21 cellular contexts compared by ENCODE assay signal in genomic region chr15:76158250-76158649, GRCh38.
A peak's percentile ranks its signal among the peaks of the same experiment; 100 is the strongest.
DNase-seq lines count a peak whose midpoint lies in the region; ATAC-seq, FAIRE-seq and TF ChIP-seq lines count a peak whose summit lies in the region.
"Had no signal": no experiment of that assay in that cellular context is flagged by ENCODE, and none has a peak within 500 bp of the region (broad histone marks: within the 10 kb centered on the region; RNA-seq: fewer than 3 reads in every experiment).

No MANE protein-coding gene starts in this region.

- 44% methylated on average over 9 of the region's 9 CpGs for WGBS in HepG2 (ENCODE audit: low lambda C conversion rate)

- no peak overlapping the region for H2AFZ ChIP-seq in HepG2 (ENCODE audit: low read length)
- H2AFZ ChIP-seq: GM23338 had no signal

- H3K79me2 ChIP-seq in HepG2 (ENCODE audit: insufficient read depth, low read length) = no peaks in the 10 kb centered on the region

- H3K27me3 ChIP-seq in vagina (no peaks in the 10 kb centered on the region), MG63 (no peaks in the 10 kb centered on the region), HepG2 (ENCODE audit: control insufficient read depth in 1 of 2, insufficient read depth in 2 of 2, low read length in 2 of 2) (peaks cover 4 to 79% of the 10 kb centered on the region in 2 experiments)
- H3K27me3 ChIP-seq: BLaER1 treated with 17β-estradiol and CSF1 and Interleukin-3, amounts not matched to agents 10 nM and 100 nM had no signal

- intact Hi-C loops in vagina (cut with DNase I) (no loop called here), HepG2 (cut with micrococcal nuclease; ENCODE audit: unreplicated experiment) (no loop called here)

- H3K4me3 ChIP-seq in LNCaP clone FGC (ENCODE audit: low read depth, low read length) = no peak overlapping the region
- no peak overlapping the region for H3K4me3 ChIP-seq in vagina
- no peak overlapping the region for H3K4me3 ChIP-seq in MG63
- no peak overlapping the region for H3K4me3 ChIP-seq in HepG2 (replicated peaks in 1 of 3; ENCODE audit: insufficient read depth in 1 of 3, low read depth in 2 of 3, low read length in 3 of 3)
- H3K4me3 ChIP-seq: BLaER1 treated with 17β-estradiol and CSF1 and Interleukin-3, amounts not matched to agents 10 nM and 100 nM; GM23338 had no signal

- H3K36me3 ChIP-seq in vagina = no peaks in the 10 kb centered on the region
- no peaks in the 10 kb centered on the region for H3K36me3 ChIP-seq in MG63
- H3K36me3 ChIP-seq in HepG2 (replicated peaks in 1 of 2; ENCODE audit: control insufficient read depth in 1 of 2, insufficient read depth in 2 of 2, low read length in 2 of 2) = no peaks in the 10 kb centered on the region
- H3K36me3 ChIP-seq: BLaER1 treated with 17β-estradiol and CSF1 and Interleukin-3, amounts not matched to agents 10 nM and 100 nM had no signal

- H3K27ac ChIP-seq in vagina (peak overlapping the region; percentile 23), HepG2 (ENCODE audit: extremely low read length, insufficient read depth, low read length) (no peak overlapping the region)
- H3K27ac ChIP-seq: BLaER1 treated with 17β-estradiol and CSF1 and Interleukin-3, amounts not matched to agents 10 nM and 100 nM had no signal

- FAIRE-seq in HepG2 (lab: Jason Lieb, UNC) = no peak
- FAIRE-seq: A204.1, D721Med, GM12892, GM18507, H54 had no signal

- no peaks in the 10 kb centered on the region for H4K20me1 ChIP-seq in HepG2 (ENCODE audit: insufficient read depth, low read length)
- H4K20me1 ChIP-seq: BLaER1 treated with 17β-estradiol and CSF1 and Interleukin-3, amounts not matched to agents 10 nM and 100 nM had no signal

- H3K4me2 ChIP-seq in HepG2 (ENCODE audit: low read depth, low read length) = no peak overlapping the region
- H3K4me2 ChIP-seq: BLaER1 treated with 17β-estradiol and CSF1 and Interleukin-3, amounts not matched to agents 10 nM and 100 nM; GM23338 had no signal

- H3K4me1 ChIP-seq in vagina (peaks cover 60% of the 10 kb centered on the region), HepG2 (ENCODE audit: insufficient read depth, low read length) (peaks cover 5% of the 10 kb centered on the region; the same call in 1 of the 2 replicates)
- H3K4me1 ChIP-seq: BLaER1 treated with 17β-estradiol and CSF1 and Interleukin-3, amounts not matched to agents 10 nM and 100 nM had no signal

- DNase-seq in EH (ENCODE audit: low read depth) = peak; percentile 11
- peak; percentile 36 for DNase-seq in LNCaP clone FGC (ENCODE audit: low read depth)
- peak; percentile 70 for DNase-seq in left kidney (ENCODE audit: low read depth, low spot score)
- no peak for DNase-seq in vagina (ENCODE audit: extremely low spot score in 2 of 2)
- DNase-seq in MG63 = no peak
- DNase-seq in HepG2 (ENCODE audit: low spot score) = no peak
- DNase-seq in CD1c-positive myeloid dendritic cell (ENCODE audit: extremely low spot score) = no peak
- DNase-seq in NCI-H2081 (lab: John Stamatoyannopoulos, UW) = no peak
- DNase-seq: ACHN; Caco-2; CD4-positive, alpha-beta T cell; GDM1; KG1 had no signal

- H3K9me3 ChIP-seq in vagina (no peaks in the 10 kb centered on the region), MG63 (no peaks in the 10 kb centered on the region), HepG2 (ENCODE audit: low read length) (no peaks in the 10 kb centered on the region)
- H3K9me3 ChIP-seq: BLaER1 treated with 17β-estradiol and CSF1 and Interleukin-3, amounts not matched to agents 10 nM and 100 nM; Caco-2 had no signal

- TF ChIP-seq CTCF in LNCaP clone FGC (IDR thresholded peaks at IDR 0.05; ENCODE audit: control insufficient read depth, extremely low read depth, insufficient read depth) = no peak
- no peak for TF ChIP-seq CTCF in vagina (IDR thresholded peaks at IDR 0.05)
- TF ChIP-seq CTCF in HepG2 (CRISPR knock-in tag; IDR thresholded peaks at IDR 0.05) = no peak

- ATAC-seq in HepG2 = no peak
- ATAC-seq: GM23338, HCT116 had no signal

- TF ChIP-seq RAD21 in HepG2 (CRISPR knock-in tag; IDR thresholded peaks at IDR 0.05) = no peak

- CTCF ChIA-PET in HepG2 (lab: Yijun Ruan, JAX; ENCODE audit: low intra/inter-chr PET ratio, low total read pairs) = no interaction called here

- TF ChIP-seq EP300 in HepG2 (IDR thresholded peaks at IDR 0.05; ENCODE audit: low read depth in 2 of 2, low read length in 2 of 2) (no peak), HepG2 (CRISPR knock-in tag; IDR thresholded peaks at IDR 0.05; ENCODE audit: borderline replicate concordance) (no peak)

- no peak overlapping the region for H3K9ac ChIP-seq in HepG2 (ENCODE audit: insufficient read depth, low read depth, low read length)
- H3K9ac ChIP-seq: BLaER1 treated with 17β-estradiol and CSF1 and Interleukin-3, amounts not matched to agents 10 nM and 100 nM had no signal

- in situ Hi-C loops in HepG2 (cut with HindIII; ENCODE audit: extremely low pct_ligation_motif_present, low pct_unique_long_range_greater_than_20kb) = no loop called here

- POLR2A ChIA-PET in HepG2 (lab: Yijun Ruan, JAX) = no interaction called here

- no peak for TF ChIP-seq POLR2A in vagina (IDR thresholded peaks at IDR 0.05)
- no peak for TF ChIP-seq POLR2A in HepG2 (IDR thresholded peaks at IDR 0.05; ENCODE audit: insufficient read depth in 1 of 2, low read depth in 2 of 2, low read length in 2 of 2)

- BruUV-seq in HepG2 (replicated peaks; lab: Mats Ljungman, UMichigan) = no TSS peak

TF ChIP-seq in HepG2, 621 proteins besides CTCF, POLR2A, EP300 and RAD21:
- no peak for TF ChIP-seq TCF12 (IDR thresholded peaks at IDR 0.05)
- no peak for TF ChIP-seq TCF12 (CRISPR knock-in tag; IDR thresholded peaks at IDR 0.05)
- no peak for TF ChIP-seq ZNF740 (CRISPR knock-in tag; IDR thresholded peaks at IDR 0.05)
- TF ChIP-seq SP140L (CRISPR knock-in tag; IDR thresholded peaks at IDR 0.05; ENCODE audit: borderline replicate concordance) = no peak
- TF ChIP-seq ZNF468 (CRISPR knock-in tag; IDR thresholded peaks at IDR 0.05) = no peak
- TF ChIP-seq GTF3A (CRISPR knock-in tag; conservative IDR thresholded peaks at IDR 0.05) = no peak
- TF ChIP-seq CENPX (CRISPR knock-in tag; IDR thresholded peaks at IDR 0.05) = no peak
- no peak for TF ChIP-seq ZNF558 (CRISPR knock-in tag; IDR thresholded peaks at IDR 0.05; ENCODE audit: borderline replicate concordance)
- no peak for TF ChIP-seq MXD4 (CRISPR knock-in tag; IDR thresholded peaks at IDR 0.05)
- no peak for TF ChIP-seq MTA1 (CRISPR knock-in tag; IDR thresholded peaks at IDR 0.05; ENCODE audit: borderline replicate concordance)
- no peak for TF ChIP-seq USF2 (IDR thresholded peaks at IDR 0.05; ENCODE audit: low read depth, low read length)
- no peak for TF ChIP-seq USF2 (CRISPR knock-in tag; IDR thresholded peaks at IDR 0.05; ENCODE audit: borderline replicate concordance)
- no peak for TF ChIP-seq SP1 (IDR thresholded peaks at IDR 0.05)
- no peak for TF ChIP-seq SP1 (CRISPR knock-in tag; IDR thresholded peaks at IDR 0.05)
- no peak for TF ChIP-seq GPBP1L1 (CRISPR knock-in tag; IDR thresholded peaks at IDR 0.05)
- no peak for TF ChIP-seq ZNF382 (CRISPR knock-in tag; IDR thresholded peaks at IDR 0.05; ENCODE audit: borderline replicate concordance)
- no peak for TF ChIP-seq ATAD3A (CRISPR knock-in tag; IDR thresholded peaks at IDR 0.05)
- TF ChIP-seq ZNF124 (CRISPR knock-in tag; IDR thresholded peaks at IDR 0.05) = no peak
- TF ChIP-seq ZNF720 (CRISPR knock-in tag; IDR thresholded peaks at IDR 0.05) = no peak
- no peak for TF ChIP-seq ZNF274 (CRISPR knock-in tag; IDR thresholded peaks at IDR 0.05)
- no peak for TF ChIP-seq SMAD1 (CRISPR knock-in tag; IDR thresholded peaks at IDR 0.05; ENCODE audit: borderline replicate concordance, low read depth)
- TF ChIP-seq ZNF333 (CRISPR knock-in tag; IDR thresholded peaks at IDR 0.05; ENCODE audit: borderline replicate concordance) = no peak

Comparison
In these comparisons a context has a peak if more than half of its experiments do, and no peak if none do; other contexts are left out.
1. DNase-seq: peak in EH (single experiment), LNCaP clone FGC (single experiment) and left kidney (single experiment); none in vagina (0 of 2), MG63 (single experiment), HepG2 (single experiment), CD1c-positive myeloid dendritic cell (single experiment) and NCI-H2081 (0 of 2).